24 cellular contexts compared by ENCODE assay signal in the genomic region with DNA sequence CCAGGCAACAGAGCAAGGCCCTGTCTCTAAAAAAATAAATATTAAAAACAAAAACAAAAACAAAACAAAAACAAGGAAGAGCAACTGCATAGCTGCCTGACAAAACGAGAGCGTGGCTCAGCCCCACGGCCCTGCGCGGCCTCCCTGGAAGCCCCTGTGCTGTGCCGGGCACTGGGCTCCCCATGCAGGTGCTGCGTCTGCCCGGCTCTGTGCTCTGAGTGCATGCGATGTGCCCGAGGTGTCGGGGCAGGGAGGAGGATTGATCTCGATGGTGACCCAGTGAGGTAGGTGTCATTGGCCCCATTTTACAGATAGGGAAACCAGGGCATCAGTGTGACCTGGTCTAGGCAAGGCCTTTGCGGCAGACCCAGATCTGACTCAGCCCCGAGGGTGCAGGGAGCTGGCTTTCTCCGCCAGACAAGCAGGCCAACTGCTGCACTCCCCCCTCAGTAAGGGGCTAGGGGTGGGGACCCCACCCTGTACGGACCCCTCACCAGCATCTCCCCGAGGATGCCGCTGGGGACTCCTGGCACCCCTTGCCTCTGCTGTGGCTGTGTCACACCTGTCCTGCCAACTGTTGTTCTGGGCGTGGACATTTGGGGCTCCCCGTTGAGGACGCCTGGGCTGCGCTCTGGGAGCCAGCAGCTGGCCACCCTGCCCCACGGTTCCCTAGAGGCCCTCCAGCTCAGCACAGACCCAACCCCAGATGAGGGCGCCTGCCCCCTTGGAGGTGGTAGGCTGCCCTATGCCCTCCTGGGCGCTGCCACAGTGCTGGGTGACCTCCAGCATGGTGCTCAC. TPM values are rescaled to one million over a fixed set of nuclear protein-coding genes. Genes with fewer than 3 reads are reported as not detected.
"Had no signal": no experiment of that assay in that cellular context is flagged by ENCODE, and none has a peak within 500 bp of the region (broad histone marks: within the 10 kb centered on the region; RNA-seq: fewer than 3 reads in every experiment).

No MANE protein-coding gene starts in this region.

- H3K79me2 ChIP-seq: hepatocyte had no signal

- FAIRE-seq: colon, islet of Langerhans, urothelium cell line had no signal

- H3K36me3 ChIP-seq: prostate gland, WERI-Rb-1 had no signal

- ATAC-seq: activated T-helper 17 cell treated with anti-CD3 and anti-CD28 coated beads, Interleukin-2, amount 50 U/mL, for 72 hours; right cardiac atrium had no signal

- DNase-seq: activated CD4-positive, alpha-beta T cell treated with anti-CD3 and anti-CD28 coated beads for 1 hour; activated CD8-positive, alpha-beta memory T cell treated with anti-CD3 and anti-CD28 coated beads for 24 hours; activated naive CD4-positive, alpha-beta T cell treated with anti-CD3 and anti-CD28 coated beads for 36 hours; caudate nucleus; dorsolateral prefrontal cortex; midbrain; stimulated activated CD4-positive, alpha-beta T cell treated with anti-CD3 and anti-CD28 coated beads, Interleukin-15, amount 100 ng/mL, for 24 hours; stimulated activated CD4-positive, alpha-beta T cell treated with anti-CD3 and anti-CD28 coated beads, Interleukin-2, amount 100 ng/mL, for 48 hours; WERI-Rb-1 had no signal

- H3K27me3 ChIP-seq: body of pancreas, foreskin keratinocyte, hepatocyte had no signal

- H3K27ac ChIP-seq: dorsolateral prefrontal cortex, foreskin keratinocyte, hepatocyte, prostate gland, skin epidermis, tibial nerve, WERI-Rb-1 had no signal

- H3K4me3 ChIP-seq: body of pancreas, dorsolateral prefrontal cortex, hepatocyte, lung, prostate gland, skin epidermis, tibial nerve had no signal

- H3K9me3 ChIP-seq: body of pancreas, prostate gland, tibial nerve had no signal

- H3K4me1 ChIP-seq: foreskin keratinocyte, prostate gland had no signal

- H3K4me2 ChIP-seq: hepatocyte had no signal

- H2AFZ ChIP-seq: hepatocyte had no signal

RNA-seq across cellular contexts. Expression of gene GPR132, which starts 15.3 kb away (rescaled TPM):
- total RNA-seq: foreskin keratinocyte, myocyte had no signal
- polyA plus RNA-seq: fibroblast of lung, foreskin keratinocyte, neural cell had no signal
